Comparison of ENCODE assay signal across 8 cellular contexts in genomic region chr10:45580371-45580770, GRCh38.
DNase-seq lines count a peak whose midpoint lies in the region; ATAC-seq and TF ChIP-seq lines count a peak whose summit lies in the region.

No MANE protein-coding gene starts in this region.

- TF ChIP-seq CTCF in heart right ventricle (IDR thresholded peaks at IDR 0.05) (no peak), body of pancreas (IDR thresholded peaks at IDR 0.05) (no peak), upper lobe of right lung (IDR thresholded peaks at IDR 0.05) (no peak)

- H3K4me1 ChIP-seq in heart right ventricle (peaks cover 0 to 31% (median 14%) of the 10 kb centered on the region in 9 donors), body of pancreas (peaks cover 32% of the 10 kb centered on the region), upper lobe of right lung (peaks cover 10% of the 10 kb centered on the region)

- ATAC-seq in heart right ventricle (no peak), HG03135 (IDR thresholded peaks at IDR 0.05; ENCODE audit: unreplicated experiment) (peak; percentile 60), body of pancreas (peak; percentile 47), upper lobe of right lung (no peak)

- TF ChIP-seq POLR2A in body of pancreas (IDR thresholded peaks at IDR 0.05) = peak in 1 of 3 donors; percentile 23

- H3K9me3 ChIP-seq in heart right ventricle (peaks cover 0 to 11% (median 0%) of the 10 kb centered on the region in 11 donors), body of pancreas (no peaks in the 10 kb centered on the region), upper lobe of right lung (no peaks in the 10 kb centered on the region)

- DNase-seq in heart right ventricle (no peak), cardiac septum (ENCODE audit: low spot score) (no peak), body of pancreas (peak in 2 of 4 donors; percentile 12 to 22), upper lobe of right lung (no peak), Kasumi-1 (lab: John Stamatoyannopoulos, UW) (no peak), posterior vena cava (ENCODE audit: low spot score) (no peak), SHP77 (lab: John Stamatoyannopoulos, UW) (no peak)

- no peaks in the 10 kb centered on the region for H3K27me3 ChIP-seq in heart right ventricle
- H3K27me3 ChIP-seq in body of pancreas = no peaks in the 10 kb centered on the region
- H3K27me3 ChIP-seq in upper lobe of right lung = no peaks in the 10 kb centered on the region

- H3K4me3 ChIP-seq in heart right ventricle (peak overlapping the region in 8 of 10 donors; percentile 7 to 40 (median 29)), body of pancreas (no peak overlapping the region), upper lobe of right lung (peak overlapping the region; percentile 37)

- H3K36me3 ChIP-seq in heart right ventricle (no peaks in the 10 kb centered on the region), body of pancreas (replicated peaks in 1 of 2; ENCODE audit: insufficient read depth in 1 of 2, low read depth in 2 of 2) (no peaks in the 10 kb centered on the region), upper lobe of right lung (no peaks in the 10 kb centered on the region)

- H3K27ac ChIP-seq in heart right ventricle (peak overlapping the region in 5 of 10 donors; percentile 1 to 68 (median 5)), body of pancreas (peak overlapping the region; percentile 30 to 76 (median 64)), upper lobe of right lung (peak overlapping the region; percentile 40)

- 55 to 65% methylated on average over 3 of the region's 3 CpGs for WGBS in heart right ventricle, 2 donors
- 18 to 31% methylated on average over 3 of the region's 3 CpGs for WGBS in body of pancreas, 2 donors

- intact Hi-C loops in heart right ventricle (cut with DNase I) (no loop called here), cardiac septum (cut with DNase I) (no loop called here), body of pancreas (cut with DNase I) (no loop called here), upper lobe of right lung (cut with DNase I) (no loop called here), posterior vena cava (cut with DNase I) (no loop called here)

Comparison
In these comparisons a context has a peak if more than half of its experiments do, and no peak if none do; other contexts are left out.
1. ATAC-seq: peak in HG03135 (single experiment) and body of pancreas (single experiment); none in heart right ventricle (0 of 8) and upper lobe of right lung (single experiment).
2. H3K4me3 ChIP-seq: peak in heart right ventricle (8 of 10) and upper lobe of right lung (single experiment); none in body of pancreas (0 of 2).